28 cellular contexts compared by ENCODE assay signal in genomic region chr10:60497364-60497763, GRCh38.
DNase-seq lines count a peak whose midpoint lies in the region; FAIRE-seq and TF ChIP-seq lines count a peak whose summit lies in the region.
"Had no signal": no experiment of that assay in that cellular context is flagged by ENCODE, and none has a peak within 500 bp of the region (broad histone marks: within the 10 kb centered on the region; RNA-seq: fewer than 3 reads in every experiment).

No MANE protein-coding gene starts in this region.

- POLR2A ChIA-PET in HEK293 (lab: Yijun Ruan, JAX) (no interaction called here), SK-N-SH (lab: Yijun Ruan, JAX) (no interaction called here), endothelial cell of umbilical vein (lab: Charles Lee) (no interaction called here), RWPE1 (lab: Yijun Ruan, JAX; ENCODE audit: low non-redundant PET) (no interaction called here)

- CTCF ChIA-PET in HEK293 (lab: Yijun Ruan, JAX): no interaction called here
- CTCF ChIA-PET in SK-N-SH (lab: Yijun Ruan, JAX): interaction anchor here (0.6 to 1.2 kb wide), 2 partner anchors 11 to 35 kb away, joined by 3 read pairs; no protein-coding TSS in a partner anchor
- CTCF ChIA-PET in endothelial cell of umbilical vein (lab: Charles Lee): no interaction called here
- CTCF ChIA-PET in RWPE1 (lab: Yijun Ruan, JAX): no interaction called here

- H3K9me2 ChIP-seq in SK-N-SH: no peaks in the 10 kb centered on the region
- no peaks in the 10 kb centered on the region for H3K9me2 ChIP-seq in Karpas-422 (replicated peaks; ENCODE audit: insufficient read depth, low read length)

- H3K9ac ChIP-seq in SK-N-SH (no peak overlapping the region), endothelial cell of umbilical vein (replicated peaks; ENCODE audit: extremely low read depth, insufficient read depth, low read length) (no peak overlapping the region), Karpas-422 (ENCODE audit: low read length) (no peak overlapping the region)
- H3K9ac ChIP-seq: BLaER1 treated with 17β-estradiol and CSF1 and Interleukin-3, amounts not matched to agents 10 nM and 100 nM had no signal

- FAIRE-seq in endothelial cell of umbilical vein (lab: Jason Lieb, UNC): no peak
- FAIRE-seq: A204.1, GM12878, H1 had no signal

- 74% methylated on average over 1 of the region's 1 CpG for WGBS in SK-N-SH (ENCODE audit: low lambda C conversion rate)

- H3F3A ChIP-seq in SK-N-SH (replicated peaks; ENCODE audit: insufficient read depth): no peaks in the 10 kb centered on the region

- H4K20me1 ChIP-seq in SK-N-SH (ENCODE audit: insufficient read depth): no peaks in the 10 kb centered on the region
- H4K20me1 ChIP-seq in endothelial cell of umbilical vein (replicated peaks; ENCODE audit: control insufficient read depth, extremely low read depth, insufficient read depth, low read length): no peaks in the 10 kb centered on the region
- no peaks in the 10 kb centered on the region for H4K20me1 ChIP-seq in Karpas-422 (ENCODE audit: insufficient read depth, low read depth, low read length)
- H4K20me1 ChIP-seq: BLaER1 treated with 17β-estradiol and CSF1 and Interleukin-3, amounts not matched to agents 10 nM and 100 nM had no signal

- H3K4me1 ChIP-seq in HEK293 (ENCODE audit: control insufficient read depth, insufficient read depth, low read length) (peaks cover 10% of the 10 kb centered on the region), SK-N-SH (ENCODE audit: control insufficient read depth in 1 of 2, insufficient read depth in 2 of 2, low read depth in 1 of 2, low read length in 1 of 2) (peaks cover 0 to 15% of the 10 kb centered on the region in 2 experiments; a peak in 3 of 4 replicates), endothelial cell of umbilical vein (ENCODE audit: control insufficient read depth, extremely low read depth, insufficient read depth, low read length) (no peaks in the 10 kb centered on the region), Karpas-422 (ENCODE audit: low read length) (no peaks in the 10 kb centered on the region), ascending aorta (no peaks in the 10 kb centered on the region)
- H3K4me1 ChIP-seq: BLaER1 treated with 17β-estradiol and CSF1 and Interleukin-3, amounts not matched to agents 10 nM and 100 nM had no signal

- BruUV-seq in endothelial cell of umbilical vein (replicated peaks; lab: Mats Ljungman, UMichigan): no TSS peak

- DNase-seq in SK-N-SH: no peak
- peak; percentile 40 for DNase-seq in endothelial cell of umbilical vein (ENCODE audit: low read depth, low spot score)
- DNase-seq in retinal pigment epithelial cell (ENCODE audit: low read depth): peak; percentile 46
- no peak for DNase-seq in Karpas-422
- no peak for DNase-seq in ascending aorta (ENCODE audit: low spot score in 2 of 2)
- no peak for DNase-seq in occipital lobe (lab: John Stamatoyannopoulos, UW)
- DNase-seq in RWPE1 (ENCODE audit: low spot score): no peak
- DNase-seq: AML-193; Caco-2; CD4-positive, alpha-beta memory T cell; DMS 273 treated with DMSO at 0.1 percent for 48 hours; DMS79; EL; GDM1; HCEC 1CT; MV-4-11; NCI-H1105; NCI-H1436 treated with DMSO at 0.1 percent for 48 hours; NCI-H187 treated with DMSO at 0.1 percent for 48 hours; NCI-H446 treated with DMSO at 0.1 percent for 48 hours; NCI-H526; SHP77 treated with DMSO at 0.1 percent for 48 hours; SW 1271 had no signal

- H3K36me3 ChIP-seq in HEK293 (ENCODE audit: control insufficient read depth in 2 of 2, insufficient read depth in 1 of 2, low read length in 2 of 2): no peaks in the 10 kb centered on the region
- H3K36me3 ChIP-seq in SK-N-SH (replicated peaks in 1 of 2; ENCODE audit: control insufficient read depth in 1 of 2, insufficient read depth in 2 of 2, low read length in 1 of 2): no peaks in the 10 kb centered on the region
- no peaks in the 10 kb centered on the region for H3K36me3 ChIP-seq in endothelial cell of umbilical vein (ENCODE audit: control insufficient read depth in 2 of 2, extremely low read depth in 1 of 2, insufficient read depth in 2 of 2, low read length in 2 of 2)
- H3K36me3 ChIP-seq in Karpas-422 (ENCODE audit: insufficient read depth, low read length): no peaks in the 10 kb centered on the region
- H3K36me3 ChIP-seq in ascending aorta: no peaks in the 10 kb centered on the region
- H3K36me3 ChIP-seq: BLaER1 treated with 17β-estradiol and CSF1 and Interleukin-3, amounts not matched to agents 10 nM and 100 nM had no signal

- H3K9me3 ChIP-seq in HEK293 (ENCODE audit: control insufficient read depth, insufficient read depth, low read depth, low read length): no peaks in the 10 kb centered on the region
- H3K9me3 ChIP-seq in SK-N-SH: no peaks in the 10 kb centered on the region
- no peaks in the 10 kb centered on the region for H3K9me3 ChIP-seq in endothelial cell of umbilical vein (replicated peaks; ENCODE audit: control insufficient read depth, insufficient read depth, low read length)
- H3K9me3 ChIP-seq in Karpas-422 (ENCODE audit: low read length): no peaks in the 10 kb centered on the region
- no peaks in the 10 kb centered on the region for H3K9me3 ChIP-seq in ascending aorta
- H3K9me3 ChIP-seq: BLaER1 treated with 17β-estradiol and CSF1 and Interleukin-3, amounts not matched to agents 10 nM and 100 nM; Caco-2 had no signal

- no peak overlapping the region for H3K27ac ChIP-seq in HEK293 (ENCODE audit: extremely low read depth, low read depth, low read length)
- H3K27ac ChIP-seq in SK-N-SH (ENCODE audit: low read depth in 2 of 2, low read length in 1 of 2): no peak overlapping the region
- H3K27ac ChIP-seq in endothelial cell of umbilical vein (ENCODE audit: insufficient read depth, low read depth, low read length): no peak overlapping the region
- no peak overlapping the region for H3K27ac ChIP-seq in Karpas-422 (ENCODE audit: low read length)
- H3K27ac ChIP-seq in ascending aorta: no peak overlapping the region
- H3K27ac ChIP-seq in RWPE1: no peak overlapping the region
- H3K27ac ChIP-seq: BLaER1 treated with 17β-estradiol and CSF1 and Interleukin-3, amounts not matched to agents 10 nM and 100 nM had no signal

- H3K79me2 ChIP-seq in SK-N-SH (ENCODE audit: insufficient read depth): no peaks in the 10 kb centered on the region
- H3K79me2 ChIP-seq in endothelial cell of umbilical vein (ENCODE audit: control insufficient read depth, insufficient read depth, low read length): no peaks in the 10 kb centered on the region
- H3K79me2 ChIP-seq in Karpas-422 (ENCODE audit: low read length): no peaks in the 10 kb centered on the region

- H3K4me2 ChIP-seq in SK-N-SH (no peak overlapping the region), endothelial cell of umbilical vein (ENCODE audit: insufficient read depth, low read length) (no peak overlapping the region), Karpas-422 (ENCODE audit: low read depth, low read length, poor library complexity, severe bottlenecking) (no peak overlapping the region)
- H3K4me2 ChIP-seq: BLaER1 treated with 17β-estradiol and CSF1 and Interleukin-3, amounts not matched to agents 10 nM and 100 nM had no signal

- no peaks in the 10 kb centered on the region for H3K9me1 ChIP-seq in endothelial cell of umbilical vein (replicated peaks; ENCODE audit: control insufficient read depth, extremely low read depth, insufficient read depth, low read length)

- TF ChIP-seq CTCF in HEK293 (tag by site-specific recombination; IDR thresholded peaks at IDR 0.05): no peak
- no peak for TF ChIP-seq CTCF in SK-N-SH (IDR thresholded peaks at IDR 0.05)
- no peak for TF ChIP-seq CTCF in endothelial cell of umbilical vein (IDR thresholded peaks at IDR 0.05; ENCODE audit: extremely low read depth in 1 of 2, insufficient read depth in 1 of 2, low read depth in 1 of 2, low read length in 2 of 2)
- TF ChIP-seq CTCF in retinal pigment epithelial cell (conservative IDR thresholded peaks at IDR 0.05; ENCODE audit: low read depth, low read length): no peak
- no peak for TF ChIP-seq CTCF in ascending aorta (IDR thresholded peaks at IDR 0.05)
- TF ChIP-seq CTCF in RWPE1 (conservative IDR thresholded peaks at IDR 0.05; ENCODE audit: low read depth): no peak

- intact Hi-C loops in endothelial cell of umbilical vein (cut with micrococcal nuclease) (no loop called here), ascending aorta (cut with DNase I) (no loop called here)

- no peak for TF ChIP-seq RAD21 in SK-N-SH (IDR thresholded peaks at IDR 0.05; ENCODE audit: low read length)

- H2AFZ ChIP-seq in SK-N-SH (ENCODE audit: low read depth): 0 out of 2 replicates have a peak overlapping the region, but pooled peaks have one; percentile 2
- H2AFZ ChIP-seq in endothelial cell of umbilical vein (ENCODE audit: low read depth, low read length): no peak overlapping the region
- H2AFZ ChIP-seq in Karpas-422 (ENCODE audit: low read length): no peak overlapping the region

- H3K4me3 ChIP-seq in HEK293 (ENCODE audit: low read depth, low read length) (no peak overlapping the region), SK-N-SH (ENCODE audit: low read depth in 2 of 2, low read length in 1 of 2) (no peak overlapping the region), endothelial cell of umbilical vein (replicated peaks in 1 of 3; ENCODE audit: insufficient read depth in 1 of 3, low read depth in 1 of 3, low read length in 3 of 3) (no peak overlapping the region), retinal pigment epithelial cell (ENCODE audit: low read length) (no peak overlapping the region), Karpas-422 (ENCODE audit: low read length) (no peak overlapping the region), ascending aorta (no peak overlapping the region)
- H3K4me3 ChIP-seq: BLaER1 treated with 17β-estradiol and CSF1 and Interleukin-3, amounts not matched to agents 10 nM and 100 nM; GM12878 had no signal

- dilution Hi-C loops in endothelial cell of umbilical vein (cut with MboI; ENCODE audit: extremely low pct_ligation_motif_present, low sequenced_read_pairs): no loop called here

- TF ChIP-seq POLR2A in endothelial cell of umbilical vein (IDR thresholded peaks at IDR 0.05; ENCODE audit: low read depth, low read length): no peak

- TF ChIP-seq EP300 in SK-N-SH (IDR thresholded peaks at IDR 0.05; ENCODE audit: borderline replicate concordance in 1 of 2, low read depth in 1 of 2, low read length in 1 of 2): no peak

- no peaks in the 10 kb centered on the region for H3K27me3 ChIP-seq in SK-N-SH (ENCODE audit: insufficient read depth)
- peaks cover 0 to 5% of the 10 kb centered on the region in 2 experiments for H3K27me3 ChIP-seq in endothelial cell of umbilical vein (ENCODE audit: control insufficient read depth in 2 of 2, insufficient read depth in 2 of 2, low read length in 2 of 2)
- H3K27me3 ChIP-seq in Karpas-422 (ENCODE audit: low read length): no peaks in the 10 kb centered on the region
- H3K27me3 ChIP-seq in ascending aorta: no peaks in the 10 kb centered on the region
- H3K27me3 ChIP-seq: BLaER1 treated with 17β-estradiol and CSF1 and Interleukin-3, amounts not matched to agents 10 nM and 100 nM had no signal

TF ChIP-seq in endothelial cell of umbilical vein, 7 proteins besides CTCF, POLR2A, EP300 and RAD21 (continues in another document):
- TF ChIP-seq MYC (IDR thresholded peaks at IDR 0.05; ENCODE audit: low read depth, low read length): no peak
- no peak for TF ChIP-seq FOS (IDR thresholded peaks at IDR 0.05; ENCODE audit: borderline replicate concordance, insufficient read depth, low read length)
- TF ChIP-seq MAX (IDR thresholded peaks at IDR 0.05; ENCODE audit: insufficient read depth, insufficient read length): no peak

Comparison
In these comparisons a context has a peak if more than half of its experiments do, and no peak if none do; other contexts are left out.
1. DNase-seq: peak in endothelial cell of umbilical vein (single experiment) and retinal pigment epithelial cell (single experiment); none in SK-N-SH (single experiment), Karpas-422 (single experiment), ascending aorta (0 of 2), occipital lobe (single experiment) and RWPE1 (single experiment).
2. Of the 4 proteins assayed by ChIP-seq in both HEK293 and SK-N-SH: peak only in HEK293: none; only in SK-N-SH: PBX3; in both: none; in neither: 3.